In the genomic region with DNA sequence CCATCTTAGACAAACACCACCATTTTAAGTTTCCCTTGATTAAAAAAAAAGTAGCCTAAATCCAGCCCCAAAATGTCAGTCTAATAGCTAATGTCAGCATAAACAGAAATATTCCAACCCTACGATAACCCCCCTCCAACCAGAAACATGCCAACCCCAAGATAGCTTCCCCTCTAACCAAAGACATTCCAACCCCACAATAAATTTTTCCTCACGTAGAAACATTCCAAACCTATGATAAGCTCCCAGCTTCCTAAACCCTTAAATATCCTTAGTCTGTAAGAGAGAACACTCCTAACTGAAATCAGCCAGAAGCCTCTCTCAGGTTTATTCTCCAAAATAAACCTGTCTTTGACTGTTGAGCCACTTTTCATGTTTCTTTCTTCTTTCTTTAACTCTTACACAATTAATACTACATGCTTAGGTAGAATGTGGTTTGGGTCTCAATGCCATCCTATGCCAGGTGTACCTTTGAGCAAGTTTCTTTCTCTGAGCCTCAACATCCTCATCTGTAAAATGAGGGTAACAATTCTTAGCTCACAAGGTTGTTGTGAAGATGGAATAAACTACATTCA, we compare ENCODE assay signal across 13 cellular contexts. TPM values are rescaled to one million over a fixed set of nuclear protein-coding genes. Genes with fewer than 3 reads are reported as not detected.
"Had no signal": no experiment of that assay in that cellular context is flagged by ENCODE, and none has a peak within 500 bp of the region (broad histone marks: within the 10 kb centered on the region; RNA-seq: fewer than 3 reads in every experiment).

No MANE protein-coding gene starts in this region.

- H3K4me3 Mint-ChIP-seq: activated CD4-positive, alpha-beta T cell treated with anti-CD3 and anti-CD28 coated beads for 36 hours; activated CD8-positive, alpha-beta T cell treated with anti-CD3 and anti-CD28 coated beads, Interleukin-2, amount 10 ng/mL, durations not matched to agents 7 days and 5 days; activated naive CD4-positive, alpha-beta T cell treated with anti-CD3 and anti-CD28 coated beads, Interleukin-2, amount 10 ng/mL, durations not matched to agents 7 days and 5 days; activated T-helper 17 cell treated with anti-CD3 and anti-CD28 coated beads, Interleukin-2, amount 50 U/mL, for 72 hours had no signal

- FAIRE-seq: bronchial epithelial cell had no signal

- H3K4me1 Mint-ChIP-seq: activated CD4-positive, alpha-beta T cell treated with anti-CD3 and anti-CD28 coated beads for 36 hours; activated naive CD4-positive, alpha-beta T cell treated with anti-CD3 and anti-CD28 coated beads, Interleukin-2, amount 10 ng/mL, durations not matched to agents 7 days and 5 days; activated T-helper 17 cell treated with anti-CD3 and anti-CD28 coated beads, Interleukin-2, amount 50 U/mL, for 72 hours had no signal

- H3K36me3 Mint-ChIP-seq: activated naive CD4-positive, alpha-beta T cell treated with anti-CD3 and anti-CD28 coated beads, Interleukin-2, amount 10 ng/mL, durations not matched to agents 7 days and 5 days had no signal

- H3K27ac Mint-ChIP-seq: activated CD4-positive, alpha-beta T cell treated with anti-CD3 and anti-CD28 coated beads for 36 hours; activated CD8-positive, alpha-beta T cell treated with anti-CD3 and anti-CD28 coated beads, Interleukin-2, amount 10 ng/mL, durations not matched to agents 7 days and 5 days; activated naive CD4-positive, alpha-beta T cell treated with anti-CD3 and anti-CD28 coated beads, Interleukin-2, amount 10 ng/mL, durations not matched to agents 7 days and 5 days; activated T-helper 17 cell treated with anti-CD3 and anti-CD28 coated beads, Interleukin-2, amount 50 U/mL, for 72 hours had no signal

- DNase-seq: activated CD4-positive, alpha-beta T cell treated with anti-CD3 and anti-CD28 coated beads for 36 hours; activated CD8-positive, alpha-beta T cell treated with anti-CD3 and anti-CD28 coated beads, Interleukin-2, amount 10 ng/mL, durations not matched to agents 7 days and 5 days; activated naive CD4-positive, alpha-beta T cell treated with anti-CD3 and anti-CD28 coated beads, Interleukin-2, amount 10 ng/mL, durations not matched to agents 7 days and 5 days; amniotic stem cell; NCI-H1417 treated with DMSO at 0.1 percent for 48 hours; NCI-H2081; NCI-H2227 treated with DMSO at 0.1 percent for 48 hours; NCI-H748 treated with DMSO at 0.1 percent for 48 hours; SHP77 treated with DMSO at 0.1 percent for 48 hours; SW 1271 had no signal

- H3K27me3 Mint-ChIP-seq: activated CD4-positive, alpha-beta T cell treated with anti-CD3 and anti-CD28 coated beads for 36 hours had no signal

- H3K9me3 Mint-ChIP-seq: activated naive CD4-positive, alpha-beta T cell treated with anti-CD3 and anti-CD28 coated beads, Interleukin-2, amount 10 ng/mL, durations not matched to agents 7 days and 5 days; activated T-helper 17 cell treated with anti-CD3 and anti-CD28 coated beads, Interleukin-2, amount 50 U/mL, for 72 hours had no signal

- ATAC-seq: activated CD4-positive, alpha-beta T cell treated with anti-CD3 and anti-CD28 coated beads for 36 hours; activated CD8-positive, alpha-beta T cell treated with anti-CD3 and anti-CD28 coated beads, Interleukin-2, amount 10 ng/mL, durations not matched to agents 7 days and 5 days; activated T-helper 17 cell treated with anti-CD3 and anti-CD28 coated beads, Interleukin-2, amount 50 U/mL, for 72 hours; Panc1 had no signal

RNA-seq across cellular contexts. Expression of gene KRT38, which starts 10.5 kb away (rescaled TPM):
- total RNA-seq: activated CD4-positive, alpha-beta T cell treated with anti-CD3 and anti-CD28 coated beads for 36 hours; activated CD8-positive, alpha-beta T cell treated with anti-CD3 and anti-CD28 coated beads, Interleukin-2, amount 10 ng/mL, durations not matched to agents 7 days and 5 days; activated T-helper 17 cell treated with anti-CD3 and anti-CD28 coated beads, Interleukin-2, amount 50 U/mL, for 72 hours; bronchial epithelial cell had no signal

RNA-seq across cellular contexts. Expression of gene KRT32, which starts 15.9 kb away (rescaled TPM):
- total RNA-seq: activated CD4-positive, alpha-beta T cell treated with anti-CD3 and anti-CD28 coated beads for 36 hours; activated CD8-positive, alpha-beta T cell treated with anti-CD3 and anti-CD28 coated beads, Interleukin-2, amount 10 ng/mL, durations not matched to agents 7 days and 5 days; activated T-helper 17 cell treated with anti-CD3 and anti-CD28 coated beads, Interleukin-2, amount 50 U/mL, for 72 hours; bronchial epithelial cell had no signal

RNA-seq across cellular contexts. Expression of gene KRT37, which starts 26.9 kb away (rescaled TPM):
- total RNA-seq: activated CD4-positive, alpha-beta T cell treated with anti-CD3 and anti-CD28 coated beads for 36 hours; activated CD8-positive, alpha-beta T cell treated with anti-CD3 and anti-CD28 coated beads, Interleukin-2, amount 10 ng/mL, durations not matched to agents 7 days and 5 days; activated T-helper 17 cell treated with anti-CD3 and anti-CD28 coated beads, Interleukin-2, amount 50 U/mL, for 72 hours; bronchial epithelial cell had no signal

RNA-seq across cellular contexts. Expression of gene KRT35, which starts 29.7 kb away (rescaled TPM):
- total RNA-seq: activated CD4-positive, alpha-beta T cell treated with anti-CD3 and anti-CD28 coated beads for 36 hours; activated CD8-positive, alpha-beta T cell treated with anti-CD3 and anti-CD28 coated beads, Interleukin-2, amount 10 ng/mL, durations not matched to agents 7 days and 5 days; activated T-helper 17 cell treated with anti-CD3 and anti-CD28 coated beads, Interleukin-2, amount 50 U/mL, for 72 hours; bronchial epithelial cell had no signal

RNA-seq across cellular contexts. Expression of gene KRT36, which starts 38.5 kb away (rescaled TPM):
- total RNA-seq: activated CD4-positive, alpha-beta T cell treated with anti-CD3 and anti-CD28 coated beads for 36 hours; activated CD8-positive, alpha-beta T cell treated with anti-CD3 and anti-CD28 coated beads, Interleukin-2, amount 10 ng/mL, durations not matched to agents 7 days and 5 days; activated T-helper 17 cell treated with anti-CD3 and anti-CD28 coated beads, Interleukin-2, amount 50 U/mL, for 72 hours had no signal
